ENCODE assay signal across 9 cellular contexts in the genomic region with DNA sequence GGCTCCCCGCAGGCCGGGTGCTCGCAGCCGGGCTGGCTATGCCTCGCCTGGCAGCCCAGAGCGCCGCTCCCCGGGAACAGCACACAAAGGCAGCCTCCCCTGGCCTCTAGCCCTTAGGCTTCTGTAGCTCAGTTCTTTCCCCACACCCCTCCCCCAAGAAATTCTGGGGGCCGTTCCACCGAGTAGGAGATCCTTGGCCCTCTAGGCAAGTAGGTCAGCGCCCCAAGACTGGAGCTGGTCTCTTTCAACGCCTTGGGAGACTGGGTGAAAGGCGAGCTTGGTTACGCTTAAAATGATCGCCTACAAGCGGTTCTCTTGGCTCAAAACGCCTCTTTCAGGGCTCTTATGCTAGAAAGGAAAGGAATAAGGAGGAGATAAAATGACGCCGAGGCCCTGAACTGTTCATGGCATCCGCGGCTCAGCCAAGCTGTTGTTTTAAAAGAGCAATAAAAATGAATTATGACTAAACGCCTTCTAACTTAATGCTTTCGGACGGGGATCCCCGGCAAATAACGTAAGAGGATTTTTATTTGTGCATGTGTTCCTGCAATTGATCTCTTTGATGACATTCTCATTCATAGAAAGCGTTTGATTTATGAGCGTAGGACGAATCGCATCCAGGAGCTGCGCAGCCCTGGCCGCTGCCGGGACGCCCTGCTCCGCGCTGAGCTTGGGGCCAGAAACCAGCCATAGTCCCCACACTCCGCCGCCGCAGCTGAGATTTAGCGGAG. TPM values are rescaled to one million over a fixed set of nuclear protein-coding genes. Genes with fewer than 3 reads are reported as not detected.
DNase-seq lines count a peak whose midpoint lies in the region; ATAC-seq and TF ChIP-seq lines count a peak whose summit lies in the region.
"Had no signal": no experiment of that assay in that cellular context is flagged by ENCODE, and none has a peak within 500 bp of the region (broad histone marks: within the 10 kb centered on the region; RNA-seq: fewer than 3 reads in every experiment).

No MANE protein-coding gene starts in this region.

- peaks cover 43 to 65% of the 10 kb centered on the region in 2 donors for H3K27me3 Mint-ChIP-seq in effector memory CD8-positive, alpha-beta T cell
- H3K27me3 Mint-ChIP-seq in naive B cell, result peaks cover 73 to 93% (median 83%) of the 10 kb centered on the region in 3 donors

- DNase-seq in heart left ventricle (no peak), Right ventricle myocardium superior (no peak), naive B cell (no peak), vagina (ENCODE audit: extremely low spot score in 2 of 2) (no peak), NCI-H446 (lab: John Stamatoyannopoulos, UW) (no peak)
- DNase-seq in effector memory CD8-positive, alpha-beta T cell, result no peak
- DNase-seq: MV-4-11 had no signal

- ATAC-seq in heart left ventricle (no peak), Right ventricle myocardium superior (ENCODE audit: poor library complexity) (no peak), naive B cell (ENCODE audit: low read depth in 2 of 2) (no peak), HG03457 (IDR thresholded peaks at IDR 0.05; ENCODE audit: unreplicated experiment) (no peak), HG02884 (IDR thresholded peaks at IDR 0.05; ENCODE audit: unreplicated experiment) (no peak)
- no peak for ATAC-seq in effector memory CD8-positive, alpha-beta T cell (replicated peaks)

- H3K27me3 ChIP-seq in heart left ventricle (peaks cover 72 to 100% (median 98%) of the 10 kb centered on the region in 9 donors), vagina (no peaks in the 10 kb centered on the region)

- H3K4me1 ChIP-seq in heart left ventricle, result peaks cover 0 to 40% (median 15%) of the 10 kb centered on the region in 12 donors
- peaks cover 41% of the 10 kb centered on the region for H3K4me1 ChIP-seq in vagina

- TF ChIP-seq POLR2A in heart left ventricle (IDR thresholded peaks at IDR 0.05) (no peak), vagina (IDR thresholded peaks at IDR 0.05) (no peak)

- H3K27ac ChIP-seq in heart left ventricle, result peak overlapping the region in 8 of 12 donors; percentile 9 to 93 (median 57)
- H3K27ac ChIP-seq in vagina, result no peak overlapping the region

- WGBS in heart left ventricle, 4 donors, result 6 to 14% (median 8%) methylated on average over 39 to 40 of the region's 40 CpGs

- no peaks in the 10 kb centered on the region for H3K9me3 Mint-ChIP-seq in effector memory CD8-positive, alpha-beta T cell
- peaks cover 0 to 3% (median 0%) of the 10 kb centered on the region in 7 donors for H3K9me3 Mint-ChIP-seq in naive B cell

- peaks cover 35 to 39% of the 10 kb centered on the region in 2 donors for H3K4me1 Mint-ChIP-seq in effector memory CD8-positive, alpha-beta T cell (ENCODE audit: low read depth in 2 of 2)
- H3K4me1 Mint-ChIP-seq in naive B cell, result peaks cover 43 to 61% (median 49%) of the 10 kb centered on the region in 3 donors

- no peak for TF ChIP-seq CTCF in heart left ventricle (IDR thresholded peaks at IDR 0.05)
- no peak for TF ChIP-seq CTCF in vagina (IDR thresholded peaks at IDR 0.05)

- H3K4me3 Mint-ChIP-seq in effector memory CD8-positive, alpha-beta T cell, result peak overlapping the region; percentile 78 to 83
- peak overlapping the region in 7 of 8 donors; percentile 10 to 83 (median 49) for H3K4me3 Mint-ChIP-seq in naive B cell

- H3K27ac Mint-ChIP-seq in effector memory CD8-positive, alpha-beta T cell, result no peak overlapping the region
- H3K27ac Mint-ChIP-seq in naive B cell, result peak overlapping the region in 2 of 6 donors; percentile 30 to 33

- H3K36me3 Mint-ChIP-seq in effector memory CD8-positive, alpha-beta T cell (ENCODE audit: insufficient read depth), result peaks cover 34% of the 10 kb centered on the region
- peaks cover 20 to 38% of the 10 kb centered on the region in 2 donors for H3K36me3 Mint-ChIP-seq in naive B cell

- H3K9me3 ChIP-seq in heart left ventricle, result no peaks in the 10 kb centered on the region
- no peaks in the 10 kb centered on the region for H3K9me3 ChIP-seq in vagina

- peak overlapping the region in 10 of 12 donors; percentile 3 to 85 (median 26) for H3K4me3 ChIP-seq in heart left ventricle
- H3K4me3 ChIP-seq in vagina, result peak overlapping the region; percentile 20 to 24

- H3K36me3 ChIP-seq in heart left ventricle, result no peaks in the 10 kb centered on the region
- H3K36me3 ChIP-seq in vagina, result no peaks in the 10 kb centered on the region

- intact Hi-C loops in heart left ventricle (cut with DNase I), result loop anchor here in 1 of 10 donors (5.0 kb wide), 1 partner anchor 34 kb away; the partner anchor contains the start of gene HOXA4
- intact Hi-C loops in Right ventricle myocardium superior (cut with DNase I), result no loop called here
- intact Hi-C loops in vagina (cut with DNase I), result no loop called here

RNA-seq across cellular contexts. Expression of gene HOXA1, which starts 2.9 kb away (rescaled TPM):
- total RNA-seq in heart left ventricle (under 1 TPM in 3 of 9 donors, not detected in 6; 0.12 to 0.66 (median 0.59) TPM), Right ventricle myocardium superior (0.13 TPM), vagina (0.74 TPM)
- polyA plus RNA-seq in heart left ventricle (under 1 TPM in 1 of 2 donors, not detected in 1; 0.07 TPM), naive B cell (ENCODE audit: low read depth in 6 of 6) (under 1 TPM in 1 of 6 donors, not detected in 5; 0.22 TPM)

RNA-seq across cellular contexts. Expression of gene HOXA2, which starts 3.8 kb away (rescaled TPM):
- total RNA-seq in heart left ventricle (under 1 TPM in 2 of 9 donors, not detected in 7; 0.14 to 0.57 TPM), Right ventricle myocardium superior (0.11 TPM), vagina (2.0 TPM)
- polyA plus RNA-seq in heart left ventricle (under 1 TPM in 1 of 2 donors, not detected in 1; 0.03 TPM), naive B cell (ENCODE audit: low read depth in 6 of 6) (not detected)

RNA-seq across cellular contexts. Expression of gene HOXA4, which starts 31.9 kb away (rescaled TPM):
- 1 to 10 TPM in 3 of 9 donors, under 1 TPM in 5, not detected in 1; 0.23 to 2.6 (median 0.88) TPM for total RNA-seq in heart left ventricle
- under 1 TPM; 0.50 to 0.69 TPM for polyA plus RNA-seq in heart left ventricle
- 0.97 TPM for total RNA-seq in Right ventricle myocardium superior
- polyA plus RNA-seq in naive B cell (ENCODE audit: low read depth in 6 of 6), result not detected
- total RNA-seq in vagina, result 0.98 TPM

RNA-seq across cellular contexts. Expression of gene HOXA5, which starts 44.8 kb away (rescaled TPM):
- total RNA-seq in heart left ventricle (1 to 10 TPM in 1 of 9 donors, under 1 TPM in 2, not detected in 6; 0.28 to 2.8 (median 0.44) TPM), Right ventricle myocardium superior (0.62 TPM), vagina (6.1 TPM)
- polyA plus RNA-seq in heart left ventricle (under 1 TPM in 1 of 2 donors, not detected in 1; 0.07 TPM), naive B cell (ENCODE audit: low read depth in 6 of 6) (not detected)

RNA-seq across cellular contexts. Expression of gene HOXA6, which starts 48.9 kb away (rescaled TPM):
- total RNA-seq in heart left ventricle (not detected), Right ventricle myocardium superior (not detected), vagina (1.7 TPM)
- polyA plus RNA-seq in heart left ventricle (not detected), naive B cell (ENCODE audit: low read depth in 6 of 6) (not detected)
